22 cellular contexts compared by ENCODE assay signal in genomic region chr2:130345091-130345490, GRCh38. TPM values are rescaled to one million over a fixed set of nuclear protein-coding genes. Genes with fewer than 3 reads are reported as not detected.
A peak's percentile ranks its signal among the peaks of the same experiment; 100 is the strongest.
DNase-seq lines count a peak whose midpoint lies in the region; ATAC-seq and TF ChIP-seq lines count a peak whose summit lies in the region.
"Had no signal": no experiment of that assay in that cellular context is flagged by ENCODE, and none has a peak within 500 bp of the region (broad histone marks: within the 10 kb centered on the region; RNA-seq: fewer than 3 reads in every experiment).

No MANE protein-coding gene starts in this region.

- H4K20me1 ChIP-seq in OCI-LY1 (ENCODE audit: insufficient read depth, low read length), result no peaks in the 10 kb centered on the region

- no peak overlapping the region for H2AFZ ChIP-seq in OCI-LY1 (ENCODE audit: low read length)

- H3K9me3 ChIP-seq in OCI-LY1 (ENCODE audit: low read length), result no peaks in the 10 kb centered on the region
- H3K9me3 ChIP-seq: right lobe of liver had no signal

- peaks cover 18% of the 10 kb centered on the region for H3K79me2 ChIP-seq in OCI-LY1 (ENCODE audit: insufficient read depth, low read length)

- H3F3A ChIP-seq in OCI-LY1 (ENCODE audit: insufficient read depth, low read length), result peaks cover 3% of the 10 kb centered on the region; the same call in 1 of the 2 replicates

- peak overlapping the region in 1 of 2 donors; percentile 9 for H3K4me3 Mint-ChIP-seq in activated T-cell treated with anti-CD3 and anti-CD28 coated beads, Interleukin-2, amount 50 U/mL, for 72 hours
- peak overlapping the region in 4 of 5 experiments; percentile 97 to 100 (median 99) for H3K4me3 Mint-ChIP-seq in brain
- peak overlapping the region; percentile 100 for H3K4me3 Mint-ChIP-seq in stimulated activated effector memory CD8-positive, alpha-beta T cell treated with anti-CD3 and anti-CD28 coated beads, Interleukin-12 subunit alpha, Interleukin-12 subunit beta, amount 100 ng/mL, for 72 hours

- H3K27me3 Mint-ChIP-seq in activated T-cell treated with anti-CD3 and anti-CD28 coated beads, Interleukin-2, amount 50 U/mL, for 72 hours (ENCODE audit: low read depth), result no peaks in the 10 kb centered on the region
- H3K27me3 Mint-ChIP-seq in brain, result peaks cover 18% of the 10 kb centered on the region

- H3K9me3 Mint-ChIP-seq in activated T-cell treated with anti-CD3 and anti-CD28 coated beads, Interleukin-2, amount 50 U/mL, for 72 hours, result no peaks in the 10 kb centered on the region
- no peaks in the 10 kb centered on the region for H3K9me3 Mint-ChIP-seq in brain
- H3K9me3 Mint-ChIP-seq in stimulated activated effector memory CD8-positive, alpha-beta T cell treated with anti-CD3 and anti-CD28 coated beads, Interleukin-12 subunit alpha, Interleukin-12 subunit beta, amount 100 ng/mL, for 72 hours, result no peaks in the 10 kb centered on the region

- ATAC-seq in activated T-cell treated with anti-CD3 and anti-CD28 coated beads, Interleukin-2, amount 50 U/mL, for 72 hours (replicated peaks in 1 of 2), result no peak
- no peak for ATAC-seq in stimulated activated effector memory CD8-positive, alpha-beta T cell treated with anti-CD3 and anti-CD28 coated beads, Interleukin-12 subunit alpha, Interleukin-12 subunit beta, amount 100 ng/mL, for 72 hours
- ATAC-seq: HepG2, right lobe of liver had no signal

- DNase-seq in activated T-cell treated with anti-CD3 and anti-CD28 coated beads, Interleukin-2, amount 50 U/mL, for 72 hours, result no peak
- no peak for DNase-seq in activated T-cell treated with anti-CD3 and anti-CD28 coated beads for 4 hours
- DNase-seq in stimulated activated effector memory CD8-positive, alpha-beta T cell treated with anti-CD3 and anti-CD28 coated beads, Interleukin-12 subunit alpha, Interleukin-12 subunit beta, amount 100 ng/mL, for 72 hours (ENCODE audit: low spot score in 2 of 2), result no peak
- no peak for DNase-seq in GOT3 (lab: John Stamatoyannopoulos, UW)
- DNase-seq in SW480 (ENCODE audit: low spot score), result no peak
- DNase-seq in islet precursor cell, result no peak
- DNase-seq: amygdala, C1 segment of cervical spinal cord, kidney glomerular epithelial cell, mammary epithelial cell, NCI-H1105 treated with DMSO at 0.1 percent for 48 hours, NCI-H2029 treated with DMSO at 0.1 percent for 48 hours, NCI-H226, NCI-H82, OCI-M1, right lobe of liver, Right ventricle myocardium superior had no signal

- H3K4me3 ChIP-seq in OCI-LY1 (ENCODE audit: low read depth, low read length, poor library complexity, severe bottlenecking), result peak overlapping the region; percentile 91
- H3K4me3 ChIP-seq: cardiac muscle cell, right lobe of liver had no signal

- peaks cover 72% of the 10 kb centered on the region for H3K4me1 ChIP-seq in OCI-LY1 (ENCODE audit: insufficient read depth, low read length, severe bottlenecking)

- H3K36me3 Mint-ChIP-seq in activated T-cell treated with anti-CD3 and anti-CD28 coated beads, Interleukin-2, amount 50 U/mL, for 72 hours (ENCODE audit: insufficient read depth in 2 of 2), result peaks cover 11 to 18% of the 10 kb centered on the region in 2 donors
- H3K36me3 Mint-ChIP-seq in brain, result peaks cover 56% of the 10 kb centered on the region
- peaks cover 74% of the 10 kb centered on the region for H3K36me3 Mint-ChIP-seq in stimulated activated effector memory CD8-positive, alpha-beta T cell treated with anti-CD3 and anti-CD28 coated beads, Interleukin-12 subunit alpha, Interleukin-12 subunit beta, amount 100 ng/mL, for 72 hours

- no peaks in the 10 kb centered on the region for H3K9me2 ChIP-seq in OCI-LY1 (ENCODE audit: low read depth, low read length)

- TF ChIP-seq CTCF in OCI-LY1 (IDR thresholded peaks at IDR 0.05; ENCODE audit: low read length) (no peak), brain (conservative IDR thresholded peaks at IDR 0.05) (no peak)

- H3K36me3 ChIP-seq in OCI-LY1 (ENCODE audit: insufficient read depth, low read length), result peaks cover 76% of the 10 kb centered on the region

- H3K27ac Mint-ChIP-seq in activated T-cell treated with anti-CD3 and anti-CD28 coated beads, Interleukin-2, amount 50 U/mL, for 72 hours, result peak overlapping the region; percentile 13
- no peak overlapping the region for H3K27ac Mint-ChIP-seq in brain
- H3K27ac Mint-ChIP-seq in stimulated activated effector memory CD8-positive, alpha-beta T cell treated with anti-CD3 and anti-CD28 coated beads, Interleukin-12 subunit alpha, Interleukin-12 subunit beta, amount 100 ng/mL, for 72 hours, result no peak overlapping the region

- peak overlapping the region; percentile 97 for H3K9ac ChIP-seq in OCI-LY1 (ENCODE audit: low read length)

- peak overlapping the region; percentile 99 for H3K27ac ChIP-seq in OCI-LY1 (ENCODE audit: low read depth, low read length, poor library complexity, severe bottlenecking)
- H3K27ac ChIP-seq: cardiac muscle cell, HL-60, right lobe of liver had no signal

- H3K27me3 ChIP-seq in OCI-LY1 (ENCODE audit: insufficient read depth, low read length), result no peaks in the 10 kb centered on the region
- H3K27me3 ChIP-seq: cardiac muscle cell, right lobe of liver had no signal

- H3K4me1 Mint-ChIP-seq in activated T-cell treated with anti-CD3 and anti-CD28 coated beads, Interleukin-2, amount 50 U/mL, for 72 hours (ENCODE audit: low read depth), result peaks cover 36% of the 10 kb centered on the region
- peaks cover 39% of the 10 kb centered on the region for H3K4me1 Mint-ChIP-seq in brain
- H3K4me1 Mint-ChIP-seq in stimulated activated effector memory CD8-positive, alpha-beta T cell treated with anti-CD3 and anti-CD28 coated beads, Interleukin-12 subunit alpha, Interleukin-12 subunit beta, amount 100 ng/mL, for 72 hours, result peaks cover 42% of the 10 kb centered on the region

- H3K4me2 ChIP-seq in OCI-LY1 (ENCODE audit: low read length), result peak overlapping the region; percentile 63

RNA-seq across cellular contexts. Expression of gene IMP4, which starts 2.4 kb away (rescaled TPM):
- 10 to 100 TPM; 77.4 to 95.4 TPM for total RNA-seq in activated T-cell treated with anti-CD3 and anti-CD28 coated beads, Interleukin-2, amount 50 U/mL, for 72 hours
- polyA plus RNA-seq in brain (ENCODE audit: insufficient read depth, low read depth, low replicate concordance), result 63.0 TPM

RNA-seq across cellular contexts. Expression of gene PTPN18, which starts 10.8 kb away (rescaled TPM):
- 10 to 100 TPM; 48.8 to 50.7 TPM for total RNA-seq in activated T-cell treated with anti-CD3 and anti-CD28 coated beads, Interleukin-2, amount 50 U/mL, for 72 hours
- polyA plus RNA-seq in brain (ENCODE audit: insufficient read depth, low read depth, low replicate concordance), result 55.9 TPM
